ENCODE assay signal across 1 cellular context in the genomic region with DNA sequence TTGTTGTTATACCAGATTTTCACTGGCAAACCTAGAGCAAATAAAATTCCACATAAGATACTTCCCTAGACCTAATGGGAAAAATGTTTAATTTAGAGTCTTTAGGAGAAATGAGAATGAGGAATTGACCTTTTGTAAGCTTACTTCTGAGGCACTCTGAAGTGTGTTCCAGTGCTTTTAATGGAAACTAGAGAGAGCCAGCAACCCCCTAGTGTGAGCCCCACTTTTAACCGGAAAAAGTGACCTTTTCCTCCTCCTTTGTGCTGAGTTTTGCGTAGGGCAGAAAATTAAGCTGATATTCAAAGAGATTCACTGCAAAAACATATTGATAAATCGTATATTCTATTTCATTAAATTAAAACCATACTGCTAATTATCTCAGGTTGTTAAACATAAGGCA.
A peak's percentile ranks its signal among the peaks of the same experiment; 100 is the strongest.
TF ChIP-seq lines count a peak whose summit lies in the region.

No MANE protein-coding gene starts in this region.

TF ChIP-seq in GM12878, 131 proteins besides CTCF, POLR2A, EP300 and RAD21:
- 0 out of 2 replicates have a peak, but pooled peaks have one; percentile 27 for TF ChIP-seq CHD1 (IDR thresholded peaks at IDR 0.05; ENCODE audit: low read depth, low read length)
- no peak for TF ChIP-seq NR2F1 (conservative IDR thresholded peaks at IDR 0.05)
TF ChIP-seq in GM12878: peak in this region for 1.
